Comparison of ENCODE assay signal across 7 cellular contexts in the genomic region with DNA sequence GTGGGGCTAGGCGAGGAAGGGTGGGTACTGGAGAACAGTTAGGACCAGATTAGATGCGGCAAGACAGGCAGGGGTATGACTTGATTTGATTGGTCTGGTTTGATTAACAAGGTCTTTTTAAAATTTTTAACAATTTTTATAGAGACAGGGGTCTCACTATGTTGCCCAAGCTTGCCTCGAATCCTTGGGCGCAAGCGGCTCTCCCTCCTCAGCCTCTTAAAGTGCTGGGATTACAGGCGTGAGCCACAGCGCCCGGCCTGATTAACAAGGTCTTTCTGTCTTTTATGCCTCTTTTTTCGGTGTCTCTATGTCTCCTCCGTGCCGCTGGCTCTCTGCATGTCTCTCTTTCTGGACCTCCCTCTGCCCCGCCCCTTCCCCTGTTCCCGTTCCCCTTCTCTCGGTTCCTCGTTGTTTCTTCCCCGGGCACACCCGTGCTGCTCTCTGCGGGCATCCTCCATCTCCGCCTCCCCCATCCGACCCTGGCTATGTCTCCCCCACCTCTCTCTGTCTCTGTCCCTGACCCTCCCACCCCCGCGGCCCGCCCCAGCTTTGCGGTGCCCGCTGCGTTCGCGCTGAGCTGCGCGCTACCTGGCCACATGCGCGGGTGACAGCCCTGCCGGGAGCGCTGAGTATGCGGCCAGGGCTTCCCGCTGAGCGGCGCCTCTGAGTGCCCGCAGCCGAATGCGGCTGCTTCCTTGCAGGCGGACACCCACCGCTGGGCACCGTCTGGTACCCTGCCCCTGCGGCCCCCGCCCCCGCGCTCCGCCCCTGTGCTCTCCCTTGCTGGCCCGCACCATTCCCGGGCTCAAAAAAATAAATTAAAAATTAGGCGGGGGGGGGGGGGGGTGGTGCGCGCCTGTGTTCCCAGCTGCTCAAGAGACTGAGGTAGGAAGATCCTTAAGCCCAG. TPM values are rescaled to one million over a fixed set of nuclear protein-coding genes. Genes with fewer than 3 reads are reported as not detected.
DNase-seq lines count a peak whose midpoint lies in the region; ATAC-seq and TF ChIP-seq lines count a peak whose summit lies in the region.
"Had no signal": no experiment of that assay in that cellular context is flagged by ENCODE, and none has a peak within 500 bp of the region (broad histone marks: within the 10 kb centered on the region; RNA-seq: fewer than 3 reads in every experiment).

No MANE protein-coding gene starts in this region.

- peaks cover 8% of the 10 kb centered on the region; the same call in 1 of the 2 replicates for H3K4me1 ChIP-seq in Karpas-422 (ENCODE audit: low read length)

- CTCF ChIA-PET in AG04450 (lab: Charles Lee) = no interaction called here

- H3K36me3 Mint-ChIP-seq in immature natural killer cell = no peaks in the 10 kb centered on the region

- no peaks in the 10 kb centered on the region for H3K36me3 ChIP-seq in Karpas-422 (ENCODE audit: insufficient read depth, low read length)

- H3K27ac ChIP-seq in AG04450 (ENCODE audit: low read depth, low read length) (no peak overlapping the region), Karpas-422 (ENCODE audit: low read length) (no peak overlapping the region)

- H3K9ac ChIP-seq in Karpas-422 (ENCODE audit: low read length) = peak overlapping the region; percentile 61

- H3K4me3 Mint-ChIP-seq in immature natural killer cell = peak overlapping the region in 3 of 5 donors; percentile 38 to 59 (median 39)

- H3K9me3 Mint-ChIP-seq in immature natural killer cell = no peaks in the 10 kb centered on the region

- H3K27me3 Mint-ChIP-seq in immature natural killer cell (ENCODE audit: low read depth in 3 of 3) = peaks cover 2 to 27% (median 15%) of the 10 kb centered on the region in 3 donors

- POLR2A ChIA-PET in AG04450 (lab: Yijun Ruan, JAX) = no interaction called here

- H3K4me2 ChIP-seq in Karpas-422 (ENCODE audit: low read depth, low read length, poor library complexity, severe bottlenecking) = peak overlapping the region; percentile 72

- no peaks in the 10 kb centered on the region for H3K79me2 ChIP-seq in Karpas-422 (ENCODE audit: low read length)

- H3K27ac Mint-ChIP-seq in immature natural killer cell = no peak overlapping the region

- TF ChIP-seq CTCF in AG04450 (IDR thresholded peaks at IDR 0.05; ENCODE audit: low read depth, low read length) = no peak

- H3K9me2 ChIP-seq in Karpas-422 (replicated peaks; ENCODE audit: insufficient read depth, low read length) = no peaks in the 10 kb centered on the region

- H3K4me3 ChIP-seq in AG04450 (ENCODE audit: low read depth, low read length) = peak overlapping the region; percentile 36
- peak overlapping the region; percentile 61; the same call in 1 of the 2 replicates for H3K4me3 ChIP-seq in Karpas-422 (ENCODE audit: low read length)

- H2AFZ ChIP-seq in Karpas-422 (ENCODE audit: low read length) = peak overlapping the region; percentile 65; the same call in 1 of the 2 replicates

- no peak for DNase-seq in AG04450 (ENCODE audit: low read depth, low spot score)
- DNase-seq in Karpas-422 = peak; percentile 70
- DNase-seq in activated CD4-positive, alpha-beta T cell treated with anti-CD3 and anti-CD28 coated beads, Interleukin-2, amount 50 U/mL, for 48 hours = peak; percentile 41 to 49
- no peak for DNase-seq in immature natural killer cell
- no peak for DNase-seq in HK-2 (ENCODE audit: unreplicated experiment)

- H3K27me3 ChIP-seq in AG04450 (ENCODE audit: control insufficient read depth, insufficient read depth, low read length) (peaks cover 20% of the 10 kb centered on the region), Karpas-422 (ENCODE audit: low read length) (no peaks in the 10 kb centered on the region; the same call in 1 of the 2 replicates)

- no peaks in the 10 kb centered on the region for H4K20me1 ChIP-seq in Karpas-422 (ENCODE audit: insufficient read depth, low read depth, low read length)

- H3K9me3 ChIP-seq in AG04450 (ENCODE audit: control insufficient read depth, insufficient read depth, low read length) = peaks cover 3% of the 10 kb centered on the region; the same call in 1 of the 2 replicates
- H3K9me3 ChIP-seq in Karpas-422 (ENCODE audit: low read length) = no peaks in the 10 kb centered on the region; the same call in 1 of the 2 replicates

- peaks cover 0 to 4% of the 10 kb centered on the region in 2 donors for H3K4me1 Mint-ChIP-seq in immature natural killer cell

- no peak for ATAC-seq in HG03039 (IDR thresholded peaks at IDR 0.05; ENCODE audit: unreplicated experiment)

RNA-seq across cellular contexts. Expression of a gene that starts 8.1 kb away (rescaled TPM):
- polyA plus RNA-seq in AG04450 (2011; rRNA removed) = 7.5 and 8.3 TPM in 2 replicates
- 2.2 and 2.8 TPM in 2 replicates for polyA minus RNA-seq in AG04450 (2011; rRNA and poly(A)+ RNA removed)
- total RNA-seq in Karpas-422 (2014; rRNA removed; shearing (Covaris generic); ENCODE audit: low replicate concordance) = 23.4 and 71.2 TPM in 2 replicates
- polyA plus RNA-seq in immature natural killer cell = 10 to 100 TPM; 44.7 to 51.0 (median 48.3) TPM

RNA-seq across cellular contexts. Expression of a gene that starts 21.7 kb away (rescaled TPM):
- polyA plus RNA-seq in AG04450 (2011; rRNA removed) (0.07 and 0.14 TPM in 2 replicates), immature natural killer cell (not detected)
- polyA minus RNA-seq in AG04450 (2011; rRNA and poly(A)+ RNA removed) = 0.14 TPM in 1 of 2 replicates, not detected in the other
- 1.2 and 1.8 TPM in 2 replicates for total RNA-seq in Karpas-422 (2014; rRNA removed; shearing (Covaris generic); ENCODE audit: low replicate concordance)
- total RNA-seq: myocyte had no signal

RNA-seq across cellular contexts. Expression of a gene that starts 27.1 kb away (rescaled TPM):
- polyA plus RNA-seq in AG04450 (2011; rRNA removed) (20.7 and 21.2 TPM in 2 replicates), immature natural killer cell (10 to 100 TPM; 27.2 to 34.6 (median 30.0) TPM)
- polyA minus RNA-seq in AG04450 (2011; rRNA and poly(A)+ RNA removed) = 6.0 and 9.9 TPM in 2 replicates
- 11.1 and 48.4 TPM in 2 replicates for total RNA-seq in Karpas-422 (2014; rRNA removed; shearing (Covaris generic); ENCODE audit: low replicate concordance)

RNA-seq across cellular contexts. Expression of a gene that starts 45.8 kb away (rescaled TPM):
- 18.1 and 29.4 TPM in 2 replicates for polyA plus RNA-seq in AG04450 (2011; rRNA removed)
- polyA minus RNA-seq in AG04450 (2011; rRNA and poly(A)+ RNA removed) = 31.0 and 47.2 TPM in 2 replicates
- total RNA-seq in Karpas-422 (2014; rRNA removed; shearing (Covaris generic); ENCODE audit: low replicate concordance) = 0.72 and 1.2 TPM in 2 replicates
- under 1 TPM in 2 of 3 donors, not detected in 1; 0.07 to 0.55 TPM for polyA plus RNA-seq in immature natural killer cell

RNA-seq across cellular contexts. Expression of a gene that starts 50.7 kb away (rescaled TPM):
- polyA plus RNA-seq in AG04450 (2011; rRNA removed) (0.69 and 1.1 TPM in 2 replicates), immature natural killer cell (under 1 TPM; 0.17 to 0.62 (median 0.32) TPM)
- polyA minus RNA-seq in AG04450 (2011; rRNA and poly(A)+ RNA removed) = 0.46 and 1.1 TPM in 2 replicates
- 3.7 and 3.8 TPM in 2 replicates for total RNA-seq in Karpas-422 (2014; rRNA removed; shearing (Covaris generic); ENCODE audit: low replicate concordance)

Comparison
In these comparisons a context has a peak if more than half of its experiments do, and no peak if none do; other contexts are left out.
1. DNase-seq: peak in Karpas-422 (single experiment) and activated CD4-positive, alpha-beta T cell treated with anti-CD3 and anti-CD28 coated beads, Interleukin-2, amount 50 U/mL, for 48 hours (2 of 2); none in AG04450 (single experiment), immature natural killer cell (0 of 3) and HK-2 (single experiment).